In genomic region chr4:52657630-52658501, GRCh38 we compare ENCODE assay signal across 8 cellular contexts. TPM values are rescaled to one million over a fixed set of nuclear protein-coding genes. Genes with fewer than 3 reads are reported as not detected.
DNase-seq lines count a peak whose midpoint lies in the region; ATAC-seq and TF ChIP-seq lines count a peak whose summit lies in the region.

No MANE protein-coding gene starts in this region.

- CTCF ChIA-PET in WTC11 (lab: Charles Lee), result interaction anchor here (0.8 to 2.4 kb wide), 12 partner anchors 9 to 324 kb away, joined by 3 to 17 read pairs (median 5); no protein-coding TSS in a partner anchor

- POLR2A ChIA-PET in WTC11 (lab: Charles Lee), result interaction anchor here (0.5 to 3.1 kb wide), 8 partner anchors 9 to 323 kb away, joined by 3 to 32 read pairs (median 4); partner anchors contain the start of gene ERVMER34-1

- no peak for TF ChIP-seq POLR2A in ovary (IDR thresholded peaks at IDR 0.05)

- H3K27ac ChIP-seq in foreskin keratinocyte (no peak overlapping the region), ovary (peak overlapping the region in 1 of 2 donors; percentile 92)

- peak overlapping the region; percentile 72 for H3K4me3 Mint-ChIP-seq in WTC11

- peaks cover 61% of the 10 kb centered on the region for H3K4me1 Mint-ChIP-seq in WTC11

- TF ChIP-seq CTCF in WTC11 (IDR thresholded peaks at IDR 0.05) (no peak), foreskin keratinocyte (conservative IDR thresholded peaks at IDR 0.05) (no peak), ovary (IDR thresholded peaks at IDR 0.05) (no peak)

- peaks cover 11% of the 10 kb centered on the region for H3K9me3 Mint-ChIP-seq in WTC11

- 22 to 23% (median 22%) methylated on average over 18 of the region's 18 CpGs for WGBS in ovary, 3 donors

- H3K36me3 ChIP-seq in ovary, result no peaks in the 10 kb centered on the region

- H3K27me3 ChIP-seq in foreskin keratinocyte (no peaks in the 10 kb centered on the region), ovary (no peaks in the 10 kb centered on the region)

- peak overlapping the region; percentile 93 for H3K27ac Mint-ChIP-seq in WTC11

- intact Hi-C loops in Right ventricle myocardium superior (cut with DNase I) (loop anchor here (5.0 kb wide), 2 partner anchors 54 to 71 kb away; no protein-coding TSS in a partner anchor), Right ventricle myocardium inferior (cut with DNase I) (loop anchor here (2.0 to 5.0 kb wide), 4 partner anchors 56 to 204 kb away; partner anchors contain the start of gene RASL11B), ovary (cut with DNase I) (loop anchor here in 2 of 4 donors (5.0 to 10.0 kb wide), 2 partner anchors 54 to 207 kb away; partner anchors contain the start of gene RASL11B (in 1 of the 2))

- TF ChIP-seq EP300 in ovary (IDR thresholded peaks at IDR 0.05), result no peak

- ATAC-seq in Right ventricle myocardium superior (ENCODE audit: poor library complexity) (peak; percentile 0), Right ventricle myocardium inferior (no peak), WTC11 (peak; percentile 73), foreskin keratinocyte (peak; percentile 9), GM19452 (IDR thresholded peaks at IDR 0.05; ENCODE audit: unreplicated experiment) (no peak), GM19455 (IDR thresholded peaks at IDR 0.05; ENCODE audit: unreplicated experiment) (no peak)

- no peaks in the 10 kb centered on the region for H3K4me1 ChIP-seq in foreskin keratinocyte
- peaks cover 11% of the 10 kb centered on the region for H3K4me1 ChIP-seq in ovary (ENCODE audit: insufficient read depth)

- DNase-seq in Right ventricle myocardium superior (no peak), Right ventricle myocardium inferior (ENCODE audit: missing footprints) (no peak), WTC11 (ENCODE audit: low spot score) (peak; percentile 58), foreskin keratinocyte (peak in 1 of 2 donors; percentile 35), ovary (peak; percentile 33 to 48 (median 39))
- DNase-seq in central memory CD4-positive, alpha-beta T cell, result no peak

- peaks cover 31% of the 10 kb centered on the region for H3K36me3 Mint-ChIP-seq in WTC11

- H3K27me3 Mint-ChIP-seq in WTC11 (ENCODE audit: low read depth), result peaks cover 10% of the 10 kb centered on the region

- H3K4me3 ChIP-seq in ovary, result peak overlapping the region; percentile 83

- no peaks in the 10 kb centered on the region for H3K9me3 ChIP-seq in ovary

TF ChIP-seq in WTC11, 78 proteins besides CTCF, POLR2A, EP300 and RAD21 (continues in another document):
- TF ChIP-seq FOXP4 (CRISPR knock-in tag; IDR thresholded peaks at IDR 0.05) (no peak), NR2C2 (CRISPR knock-in tag; IDR thresholded peaks at IDR 0.05) (no peak), NFATC4 (CRISPR knock-in tag; IDR thresholded peaks at IDR 0.05) (no peak), ZNF423 (CRISPR knock-in tag; IDR thresholded peaks at IDR 0.05) (no peak), ZNF138 (CRISPR knock-in tag; conservative IDR thresholded peaks at IDR 0.05) (no peak), FOXJ3 (CRISPR knock-in tag; IDR thresholded peaks at IDR 0.05; ENCODE audit: borderline replicate concordance) (no peak), ZBTB43 (CRISPR knock-in tag; IDR thresholded peaks at IDR 0.05) (no peak), FOXP1 (CRISPR knock-in tag; IDR thresholded peaks at IDR 0.05; ENCODE audit: borderline replicate concordance) (no peak), PRRX2 (CRISPR knock-in tag; IDR thresholded peaks at IDR 0.05) (no peak), ZNF671 (CRISPR knock-in tag; IDR thresholded peaks at IDR 0.05) (no peak), ATF1 (CRISPR knock-in tag; IDR thresholded peaks at IDR 0.05) (no peak), TEAD1 (CRISPR knock-in tag; IDR thresholded peaks at IDR 0.05) (peak; percentile 43; the same call in 1 of the 2 replicates), MAX (CRISPR knock-in tag; IDR thresholded peaks at IDR 0.05) (peak; percentile 92), KAT7 (CRISPR knock-in tag; IDR thresholded peaks at IDR 0.05; ENCODE audit: borderline replicate concordance) (0 out of 2 replicates have a peak, but pooled peaks have one; percentile 37), TEAD4 (CRISPR knock-in tag; IDR thresholded peaks at IDR 0.05) (no peak)
- TF ChIP-seq, protein P1, sequence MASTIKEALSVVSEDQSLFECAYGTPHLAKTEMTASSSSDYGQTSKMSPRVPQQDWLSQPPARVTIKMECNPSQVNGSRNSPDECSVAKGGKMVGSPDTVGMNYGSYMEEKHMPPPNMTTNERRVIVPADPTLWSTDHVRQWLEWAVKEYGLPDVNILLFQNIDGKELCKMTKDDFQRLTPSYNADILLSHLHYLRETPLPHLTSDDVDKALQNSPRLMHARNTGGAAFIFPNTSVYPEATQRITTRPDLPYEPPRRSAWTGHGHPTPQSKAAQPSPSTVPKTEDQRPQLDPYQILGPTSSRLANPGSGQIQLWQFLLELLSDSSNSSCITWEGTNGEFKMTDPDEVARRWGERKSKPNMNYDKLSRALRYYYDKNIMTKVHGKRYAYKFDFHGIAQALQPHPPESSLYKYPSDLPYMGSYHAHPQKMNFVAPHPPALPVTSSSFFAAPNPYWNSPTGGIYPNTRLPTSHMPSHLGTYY (CRISPR knock-in tag; IDR thresholded peaks at IDR 0.05), result no peak
- TF ChIP-seq, protein P2, sequence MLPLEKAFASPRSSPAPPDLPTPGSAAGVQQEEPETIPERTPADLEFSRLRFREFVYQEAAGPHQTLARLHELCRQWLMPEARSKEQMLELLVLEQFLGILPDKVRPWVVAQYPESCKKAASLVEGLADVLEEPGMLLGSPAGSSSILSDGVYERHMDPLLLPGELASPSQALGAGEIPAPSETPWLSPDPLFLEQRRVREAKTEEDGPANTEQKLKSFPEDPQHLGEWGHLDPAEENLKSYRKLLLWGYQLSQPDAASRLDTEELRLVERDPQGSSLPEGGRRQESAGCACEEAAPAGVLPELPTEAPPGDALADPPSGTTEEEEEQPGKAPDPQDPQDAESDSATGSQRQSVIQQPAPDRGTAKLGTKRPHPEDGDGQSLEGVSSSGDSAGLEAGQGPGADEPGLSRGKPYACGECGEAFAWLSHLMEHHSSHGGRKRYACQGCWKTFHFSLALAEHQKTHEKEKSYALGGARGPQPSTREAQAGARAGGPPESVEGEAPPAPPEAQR (CRISPR knock-in tag; IDR thresholded peaks at IDR 0.05), result no peak
- TF ChIP-seq, protein P3, sequence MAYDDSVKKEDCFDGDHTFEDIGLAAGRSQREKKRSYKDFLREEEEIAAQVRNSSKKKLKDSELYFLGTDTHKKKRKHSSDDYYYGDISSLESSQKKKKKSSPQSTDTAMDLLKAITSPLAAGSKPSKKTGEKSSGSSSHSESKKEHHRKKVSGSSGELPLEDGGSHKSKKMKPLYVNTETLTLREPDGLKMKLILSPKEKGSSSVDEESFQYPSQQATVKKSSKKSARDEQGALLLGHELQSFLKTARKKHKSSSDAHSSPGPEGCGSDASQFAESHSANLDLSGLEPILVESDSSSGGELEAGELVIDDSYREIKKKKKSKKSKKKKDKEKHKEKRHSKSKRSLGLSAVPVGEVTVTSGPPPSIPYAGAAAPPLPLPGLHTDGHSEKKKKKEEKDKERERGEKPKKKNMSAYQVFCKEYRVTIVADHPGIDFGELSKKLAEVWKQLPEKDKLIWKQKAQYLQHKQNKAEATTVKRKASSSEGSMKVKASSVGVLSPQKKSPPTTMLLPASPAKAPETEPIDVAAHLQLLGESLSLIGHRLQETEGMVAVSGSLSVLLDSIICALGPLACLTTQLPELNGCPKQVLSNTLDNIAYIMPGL (CRISPR knock-in tag; IDR thresholded peaks at IDR 0.05), result no peak

RNA-seq across cellular contexts. Expression of gene USP46, which starts 1.2 kb away (rescaled TPM):
- total RNA-seq in Right ventricle myocardium superior (55.3 TPM), Right ventricle myocardium inferior (65.1 TPM), WTC11 (2021) (48.1 to 54.1 TPM (median 49.5 TPM) in 3 replicates), foreskin keratinocyte (14.7 and 14.9 TPM in 2 replicates), ovary (10 to 100 TPM; 10.3 to 51.6 (median 34.9) TPM)
- polyA plus RNA-seq in foreskin keratinocyte (3.9 and 4.4 TPM in 2 replicates), ovary (10 to 100 TPM in 1 of 2 donors, 1 to 10 TPM in 1; 7.6 to 18.1 TPM)

Comparison
In these comparisons a context has a peak if more than half of its experiments do, and no peak if none do; other contexts are left out.
1. ATAC-seq: peak in Right ventricle myocardium superior (single experiment), WTC11 (single experiment) and foreskin keratinocyte (single experiment); none in Right ventricle myocardium inferior (single experiment), GM19452 (single experiment) and GM19455 (single experiment).
2. DNase-seq: peak in WTC11 (single experiment) and ovary (5 of 5); none in Right ventricle myocardium superior (single experiment), Right ventricle myocardium inferior (single experiment) and central memory CD4-positive, alpha-beta T cell (single experiment).